Comparison of ENCODE assay signal across 7 cellular contexts in the genomic region with DNA sequence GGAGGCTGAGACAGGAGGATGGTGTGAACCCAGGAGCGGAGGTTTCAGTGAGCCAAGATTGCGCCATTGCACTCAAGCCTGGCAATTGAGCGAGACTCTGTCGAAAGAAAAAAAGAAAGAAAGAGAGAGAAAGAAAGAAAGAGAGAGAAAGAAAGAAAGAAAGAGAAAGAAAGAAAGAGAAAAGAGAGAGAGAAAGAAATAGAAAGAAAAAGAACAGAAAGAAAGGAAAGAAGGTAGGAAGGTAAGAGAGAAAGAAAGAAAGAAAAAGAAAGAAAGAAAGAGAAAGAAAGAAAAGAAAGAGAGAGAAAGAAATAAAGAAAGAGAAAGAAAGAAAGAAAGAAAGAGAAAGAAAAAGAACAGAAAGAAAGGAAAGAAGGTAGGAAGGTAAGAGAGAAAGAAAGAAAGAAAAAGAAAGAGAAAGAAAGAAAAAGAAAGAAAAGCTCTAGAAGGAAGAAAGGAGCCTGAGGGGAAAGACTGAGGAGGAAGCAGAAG. TPM values are rescaled to one million over a fixed set of nuclear protein-coding genes. Genes with fewer than 3 reads are reported as not detected.
DNase-seq lines count a peak whose midpoint lies in the region; ATAC-seq, FAIRE-seq and TF ChIP-seq lines count a peak whose summit lies in the region.
"Not testable (repeated sequence)": the region's sequence is repeated elsewhere in the genome, so short reads cannot be mapped to it uniquely, and the experiment has no call there.

No MANE protein-coding gene starts in this region.

- H3K36me3 Mint-ChIP-seq in CD14-positive monocyte; GM23338 (ENCODE audit: low read depth); T-helper 17 cell (ENCODE audit: low read depth); activated T-helper 17 cell treated with anti-CD3 and anti-CD28 coated beads, Interleukin-2, amount 50 U/mL, for 72 hours (ENCODE audit: low read depth); MCF 10A (ENCODE audit: insufficient read depth, unreplicated experiment); osteocyte (ENCODE audit: unreplicated experiment): not testable (repeated sequence)

- not testable (repeated sequence) for H2BK20ac ChIP-seq in H1 (ENCODE audit: low read length)

- H3K79me2 ChIP-seq in GM23338 (replicated peaks; ENCODE audit: insufficient read depth); H1 (ENCODE audit: control insufficient read depth in 1 of 2, insufficient read depth in 2 of 2, low read length in 2 of 2): not testable (repeated sequence)

- H3K4me2 ChIP-seq in GM23338; H1 (ENCODE audit: insufficient read depth in 1 of 2, low read depth in 2 of 2, low read length in 2 of 2): not testable (repeated sequence)

- H2BK15ac ChIP-seq in H1 (ENCODE audit: low read length) = not testable (repeated sequence)

- not testable (repeated sequence) for H2BK5ac ChIP-seq in H1 (ENCODE audit: low read depth, low read length)

- H3K27ac ChIP-seq in GM23338 (ENCODE audit: low read depth); H1 (ENCODE audit: low read depth, low read length): not testable (repeated sequence)

- TF ChIP-seq EP300 in H1 (IDR thresholded peaks at IDR 0.05; ENCODE audit: borderline replicate concordance in 1 of 2, low read depth in 2 of 2, low read length in 2 of 2) = not testable (repeated sequence)

- H4K91ac ChIP-seq in H1 (replicated peaks; ENCODE audit: insufficient read length, low read length) = not testable (repeated sequence)

- H2AK5ac ChIP-seq in H1 (ENCODE audit: low read depth, low read length) = not testable (repeated sequence)

- CTCF ChIA-PET in MCF 10A (lab: Yijun Ruan, JAX) (interaction anchor here (1.0 to 6.1 kb wide), 4 partner anchors 48 to 322 kb away, joined by 3 to 74 read pairs (median 13); no protein-coding TSS in a partner anchor), H1 (lab: Charles Lee; ENCODE audit: partially characterized antibody) (interaction anchor here (0.6 to 10.5 kb wide), 19 partner anchors 8 to 432 kb away, joined by 3 to 96 read pairs (median 9); a partner anchor contains a TSS)

- not testable (repeated sequence) for H4K5ac ChIP-seq in H1 (ENCODE audit: insufficient read length, low read depth, low read length)

- not testable (repeated sequence) for H3F3A ChIP-seq in GM23338 (replicated peaks; ENCODE audit: low read depth)

- H3K23ac ChIP-seq in H1 (ENCODE audit: insufficient read length) = not testable (repeated sequence)

- TF ChIP-seq POLR2A in H1 (IDR thresholded peaks at IDR 0.05; ENCODE audit: control extremely low read depth in 1 of 2, low read depth in 2 of 2, low read length in 2 of 2) = not testable (repeated sequence)

- H3K4me1 ChIP-seq in GM23338 (ENCODE audit: insufficient read depth) = peaks cover 14% of the 10 kb centered on the region
- not testable (repeated sequence) for H3K4me1 ChIP-seq in H1 (replicated peaks in 1 of 4; ENCODE audit: control insufficient read depth in 3 of 4, insufficient read depth in 4 of 4, low read length in 3 of 4)

- 0 out of 2 replicates have a peak overlapping the region, but pooled peaks have one; percentile 7 for H2BK12ac ChIP-seq in H1 (ENCODE audit: low read depth, low read length)

- not testable (repeated sequence) for H3K27me3 ChIP-seq in GM23338 (ENCODE audit: insufficient read depth); H1 (replicated peaks in 1 of 4; ENCODE audit: control insufficient read depth in 3 of 4, extremely low read depth in 1 of 4, insufficient read depth in 3 of 4, low read length in 3 of 4)

- H3K27ac Mint-ChIP-seq in CD14-positive monocyte (peak overlapping the region in 1 of 7 donors; percentile 11), MCF 10A (ENCODE audit: low read depth, unreplicated experiment) (peak overlapping the region; percentile 22), osteocyte (ENCODE audit: unreplicated experiment) (peak overlapping the region; percentile 46)
- H3K27ac Mint-ChIP-seq in GM23338, T-helper 17 cell: not testable (repeated sequence)
- H3K27ac Mint-ChIP-seq in activated T-helper 17 cell treated with anti-CD3 and anti-CD28 coated beads, Interleukin-2, amount 50 U/mL, for 72 hours = peak overlapping the region; percentile 30

- BruUV-seq in MCF 10A (replicated peaks; lab: Mats Ljungman, UMichigan) = not testable (repeated sequence)

- H4K8ac ChIP-seq in H1 (ENCODE audit: extremely low read depth, insufficient read depth, low read length) = 0 out of 2 replicates have a peak overlapping the region, but pooled peaks have one; percentile 11

- not testable (repeated sequence) for FAIRE-seq in H1 (lab: Jason Lieb, UNC)

- not testable (repeated sequence) for H3K23me2 ChIP-seq in H1 (ENCODE audit: low read depth, low read length)

- H2AFZ ChIP-seq in GM23338 = peak overlapping the region; percentile 83
- not testable (repeated sequence) for H2AFZ ChIP-seq in H1 (ENCODE audit: low read length)

- not testable (repeated sequence) for H3K9me2 ChIP-seq in GM23338 (ENCODE audit: insufficient read depth)

- H3K4ac ChIP-seq in H1 (replicated peaks; ENCODE audit: insufficient read length, low read depth, low read length) = not testable (repeated sequence)

- not testable (repeated sequence) for TF ChIP-seq RAD21 in H1 (IDR thresholded peaks at IDR 0.05 in 1 of 2, conservative IDR thresholded peaks at IDR 0.05 in 1 of 2; ENCODE audit: low read depth in 2 of 2, low read length in 2 of 2)

- not testable (repeated sequence) for H3K36me3 ChIP-seq in GM23338 (ENCODE audit: insufficient read depth); H1 (ENCODE audit: control insufficient read depth in 2 of 4, insufficient read depth in 4 of 4, low read length in 3 of 4)

- H3K79me1 ChIP-seq in H1 (ENCODE audit: low read depth, low read length) = not testable (repeated sequence)

- not testable (repeated sequence) for H2BK120ac ChIP-seq in H1 (replicated peaks; ENCODE audit: low read depth, low read length)

- H3K4me1 Mint-ChIP-seq in CD14-positive monocyte (peaks cover 37% of the 10 kb centered on the region), GM23338 (peaks cover 23% of the 10 kb centered on the region), T-helper 17 cell (peaks cover 15% of the 10 kb centered on the region), MCF 10A (ENCODE audit: insufficient read depth, unreplicated experiment) (peaks cover 18% of the 10 kb centered on the region), osteocyte (ENCODE audit: unreplicated experiment) (peaks cover 44% of the 10 kb centered on the region)
- H3K4me1 Mint-ChIP-seq in activated T-helper 17 cell treated with anti-CD3 and anti-CD28 coated beads, Interleukin-2, amount 50 U/mL, for 72 hours = not testable (repeated sequence)

- not testable (repeated sequence) for H3K27me3 Mint-ChIP-seq in CD14-positive monocyte (ENCODE audit: low read depth in 3 of 3); MCF 10A (ENCODE audit: insufficient read depth, unreplicated experiment); osteocyte (ENCODE audit: unreplicated experiment)
- H3K27me3 Mint-ChIP-seq in GM23338 (ENCODE audit: insufficient read depth, low read depth, poor library complexity) (peaks cover 10% of the 10 kb centered on the region), T-helper 17 cell (peaks cover 72% of the 10 kb centered on the region)
- H3K27me3 Mint-ChIP-seq in activated T-helper 17 cell treated with anti-CD3 and anti-CD28 coated beads, Interleukin-2, amount 50 U/mL, for 72 hours = peaks cover 35% of the 10 kb centered on the region

- H3K18ac ChIP-seq in H1 (ENCODE audit: extremely low read depth, low read length) = not testable (repeated sequence)

- not testable (repeated sequence) for H3K56ac ChIP-seq in H1 (replicated peaks; ENCODE audit: insufficient read length, low read depth, low read length)

- peaks cover 0 to 11% (median 0%) of the 10 kb centered on the region in 7 donors for H3K9me3 Mint-ChIP-seq in CD14-positive monocyte
- H3K9me3 Mint-ChIP-seq in GM23338; activated T-helper 17 cell treated with anti-CD3 and anti-CD28 coated beads, Interleukin-2, amount 50 U/mL, for 72 hours; MCF 10A (ENCODE audit: unreplicated experiment); osteocyte (ENCODE audit: unreplicated experiment): not testable (repeated sequence)

- 93% methylated on average over 4 of the region's 4 CpGs; no CpG with 5 or more reads in 1 of the 2 experiments for WGBS in H1 (ENCODE audit: extremely low coverage in 1 of 2, insufficient coverage in 1 of 2, insufficient read length in 1 of 2, insufficient replicate concordance in 2 of 2, low coverage in 1 of 2, low lambda C conversion rate in 2 of 2, missing lambda C conversion rate in 1 of 2), 2 experiments

- not testable (repeated sequence) for H3K4me3 ChIP-seq in GM23338; H1 (ENCODE audit: extremely low read depth in 1 of 4, insufficient read depth in 2 of 4, low read depth in 3 of 4, low read length in 4 of 4)

- DNase-seq in CD14-positive monocyte (ENCODE audit: low spot score); GM23338 (ENCODE audit: low spot score); T-helper 17 cell; MCF 10A (ENCODE audit: unreplicated experiment); H1 (ENCODE audit: low read depth in 1 of 2, low spot score in 2 of 2); osteocyte (ENCODE audit: extremely low spot score, unreplicated experiment): not testable (repeated sequence)

- not testable (repeated sequence) for H4K20me1 ChIP-seq in GM23338 (replicated peaks; ENCODE audit: insufficient read depth); H1 (replicated peaks in 1 of 2; ENCODE audit: control insufficient read depth in 1 of 2, insufficient read depth in 2 of 2, low read length in 2 of 2)

- peak; percentile 32 for TF ChIP-seq CTCF in CD14-positive monocyte (IDR thresholded peaks at IDR 0.05)
- TF ChIP-seq CTCF in GM23338 (conservative IDR thresholded peaks at IDR 0.05; ENCODE audit: low read depth in 2 of 2); MCF 10A (IDR thresholded peaks at IDR 0.05; ENCODE audit: unreplicated experiment); H1 (IDR thresholded peaks at IDR 0.05; ENCODE audit: control extremely low read depth in 1 of 3, insufficient read depth in 1 of 3, low read depth in 1 of 3, low read length in 3 of 3); osteocyte (IDR thresholded peaks at IDR 0.05): not testable (repeated sequence)

- H3K4me3 Mint-ChIP-seq in CD14-positive monocyte (peak overlapping the region; percentile 16 to 85), T-helper 17 cell (peak overlapping the region; percentile 66)
- H3K4me3 Mint-ChIP-seq in GM23338; activated T-helper 17 cell treated with anti-CD3 and anti-CD28 coated beads, Interleukin-2, amount 50 U/mL, for 72 hours; MCF 10A (ENCODE audit: unreplicated experiment); osteocyte (ENCODE audit: unreplicated experiment): not testable (repeated sequence)

- H3K9ac ChIP-seq in H1 (replicated peaks in 1 of 4; ENCODE audit: extremely low read depth in 1 of 4, low read depth in 3 of 4, low read length in 3 of 4) = not testable (repeated sequence)

- not testable (repeated sequence) for H3K14ac ChIP-seq in H1 (ENCODE audit: insufficient read length)

- intact Hi-C loops in CD14-positive monocyte (cut with micrococcal nuclease) = loop anchor here in 1 of 2 donors (5.0 kb wide), 1 partner anchor 323 kb away; no protein-coding TSS in a partner anchor
- intact Hi-C loops in MCF 10A (cut with micrococcal nuclease) = loop anchor here (2.0 to 5.0 kb wide), 2 partner anchors 53 to 63 kb away; a partner anchor contains a TSS

- not testable (repeated sequence) for ATAC-seq in GM23338; T-helper 17 cell; activated T-helper 17 cell treated with anti-CD3 and anti-CD28 coated beads, Interleukin-2, amount 50 U/mL, for 72 hours (replicated peaks)

- POLR2A ChIA-PET in MCF 10A (lab: Yijun Ruan, JAX) = interaction anchor here (1.6 kb wide), 1 partner anchor 254 kb away, joined by 7 read pairs; no protein-coding TSS in a partner anchor
- POLR2A ChIA-PET in H1 (lab: Charles Lee; ENCODE audit: partially characterized antibody) = interaction anchor here (0.6 kb wide), 1 partner anchor 10 kb away, joined by 3 read pairs; no protein-coding TSS in a partner anchor

- not testable (repeated sequence) for H3K9me3 ChIP-seq in T-helper 17 cell (ENCODE audit: control insufficient read depth, low read length, poor library complexity, severe bottlenecking); H1 (ENCODE audit: insufficient read depth in 2 of 2, low read depth in 1 of 2, low read length in 1 of 2)

RNA-seq across cellular contexts. Expression of a gene that starts 54.1 kb away (rescaled TPM):
- 1 to 10 TPM; 4.4 to 9.2 TPM for polyA plus RNA-seq in CD14-positive monocyte
- total RNA-seq in GM23338 (2014; rRNA removed; shearing (Covaris generic)) = 11.8 and 13.7 TPM in 2 replicates
- 6.1 and 6.7 TPM in 2 replicates for polyA plus RNA-seq in GM23338 (2016; fragmentation: Nextera tagmentation; extraction: Ambion mirVana)
- 10 to 100 TPM; 35.4 to 65.3 TPM for total RNA-seq in T-helper 17 cell
- 10 to 100 TPM; 22.8 to 31.2 TPM for total RNA-seq in activated T-helper 17 cell treated with anti-CD3 and anti-CD28 coated beads, Interleukin-2, amount 50 U/mL, for 72 hours
- 17.2 and 25.9 TPM in 2 replicates for total RNA-seq in MCF 10A (2022)
- 14.0 and 15.0 TPM in 2 replicates for total RNA-seq in H1 (2021; fragmentation: NEBNext Ultra II Directional; extraction: Animal tissue kit (Norgen Biotek cat#: 25700))
- 3.5 and 4.5 TPM in 2 replicates for polyA plus RNA-seq in H1 (2011; rRNA removed)
- 3.6 TPM for polyA plus RNA-seq in H1 (2011; cell fraction: cytosol; rRNA removed)
- 5.4 TPM for polyA plus RNA-seq in H1 (2011; cell fraction: nucleus; rRNA removed)
- polyA plus RNA-seq in H1 (2012, experiment 1 of 2) = 3.5 to 7.1 TPM (median 4.6 TPM) in 4 replicates
- polyA plus RNA-seq in H1 (2012, experiment 2 of 2) = 0.55 TPM
- 4.7 TPM for polyA plus RNA-seq in H1 (2013, experiment 1 of 2)
- 4.0 TPM for polyA plus RNA-seq in H1 (2013, experiment 2 of 2)
- 10.4 and 11.9 TPM in 2 replicates for polyA minus RNA-seq in H1 (2011; rRNA and poly(A)+ RNA removed)
- 21.4 TPM for polyA minus RNA-seq in H1 (2011; cell fraction: cytosol; rRNA and poly(A)+ RNA removed)
- 20.8 TPM for polyA minus RNA-seq in H1 (2011; cell fraction: nucleus; rRNA and poly(A)+ RNA removed)
- 50.2 and 59.3 TPM in 2 replicates for total RNA-seq in osteocyte
